22 cellular contexts compared by ENCODE assay signal in the genomic region with DNA sequence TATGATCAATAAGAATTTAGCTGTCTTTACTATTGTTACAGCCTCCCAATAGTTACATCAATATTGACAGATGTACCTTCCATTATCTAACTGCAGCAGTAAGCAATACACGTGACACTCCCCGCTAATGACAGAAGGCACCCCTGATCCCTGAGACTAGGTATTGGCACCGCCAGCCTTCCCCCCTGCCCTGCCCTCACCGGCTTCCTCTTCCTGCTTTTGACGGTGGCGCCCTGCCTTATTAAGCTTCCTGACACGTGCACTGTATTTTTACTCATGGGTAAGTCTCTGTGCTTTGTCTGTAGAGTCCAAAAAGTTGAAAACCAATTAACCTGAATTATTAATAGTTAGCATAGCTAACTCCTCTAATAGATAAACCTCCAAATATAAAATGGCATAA.
DNase-seq lines count a peak whose midpoint lies in the region; ATAC-seq and TF ChIP-seq lines count a peak whose summit lies in the region.
"Had no signal": no experiment of that assay in that cellular context is flagged by ENCODE, and none has a peak within 500 bp of the region (broad histone marks: within the 10 kb centered on the region; RNA-seq: fewer than 3 reads in every experiment).

No MANE protein-coding gene starts in this region.

- ATAC-seq in HG02588 (IDR thresholded peaks at IDR 0.05; ENCODE audit: unreplicated experiment) (peak; percentile 19), esophagus mucosa (peak; percentile 57), omental fat pad (ENCODE audit: low FRiP score) (no peak), GM21515 (IDR thresholded peaks at IDR 0.05; ENCODE audit: unreplicated experiment) (no peak)
- ATAC-seq: CD8-positive, alpha-beta T cell; Right ventricle myocardium inferior had no signal

- 0 out of 2 replicates have a peak overlapping the region, but pooled peaks have one; percentile 2 for H3K4me2 ChIP-seq in DOHH2 (ENCODE audit: low read length)

- H3K27ac ChIP-seq in DOHH2 (ENCODE audit: low read depth, low read length): no peak overlapping the region
- H3K27ac ChIP-seq: SJSA1 had no signal

- H3K9me3 ChIP-seq in DOHH2 (ENCODE audit: control insufficient read depth, insufficient read depth, low read length): no peaks in the 10 kb centered on the region
- H3K9me3 ChIP-seq: SJSA1 had no signal

- TF ChIP-seq CTCF in DOHH2 (IDR thresholded peaks at IDR 0.05; ENCODE audit: low read depth, low read length, poor library complexity, severe bottlenecking) (no peak), omental fat pad (IDR thresholded peaks at IDR 0.05) (no peak)

- no peaks in the 10 kb centered on the region for H3K36me3 ChIP-seq in DOHH2 (ENCODE audit: control insufficient read depth, low read length)
- H3K36me3 ChIP-seq: SJSA1 had no signal

- peaks cover 22% of the 10 kb centered on the region for H3K4me1 ChIP-seq in DOHH2 (ENCODE audit: control insufficient read depth, low read length)
- H3K4me1 ChIP-seq: SJSA1 had no signal

- H3K27me3 ChIP-seq in DOHH2 (ENCODE audit: control insufficient read depth, low read length): no peaks in the 10 kb centered on the region
- H3K27me3 ChIP-seq: SJSA1 had no signal

- DNase-seq in omental fat pad (ENCODE audit: low spot score) (no peak), COR-L47 (lab: John Stamatoyannopoulos, UW) (no peak)
- no peak for DNase-seq in activated effector memory CD4-positive, alpha-beta T cell treated with anti-CD3 and anti-CD28 coated beads, Interleukin-2, amount 50 U/mL, for 16 hours
- DNase-seq: C1 segment of cervical spinal cord; CD8-positive, alpha-beta T cell; DMS53; EL; MM.1S; NCI-H1048; NCI-H1417 treated with DMSO at 0.1 percent for 48 hours; NCI-H187; NCI-H2227 treated with DMSO at 0.1 percent for 48 hours; NCI-H510A treated with DMSO at 0.1 percent for 48 hours; NCI-H82; OCI-M1 had no signal

- H3K4me3 ChIP-seq in DOHH2 (ENCODE audit: low read length): no peak overlapping the region
- H3K4me3 ChIP-seq: K562, SJSA1 had no signal

- no peaks in the 10 kb centered on the region for H3K9me2 ChIP-seq in DOHH2 (replicated peaks; ENCODE audit: control insufficient read depth, low read length)

- no peaks in the 10 kb centered on the region for H3K79me2 ChIP-seq in DOHH2 (ENCODE audit: control insufficient read depth, low read length)

- H4K20me1 ChIP-seq in DOHH2 (ENCODE audit: control insufficient read depth, insufficient read depth, low read depth, low read length): no peaks in the 10 kb centered on the region

- H3F3A ChIP-seq in DOHH2 (ENCODE audit: control insufficient read depth, insufficient read depth): no peaks in the 10 kb centered on the region

Comparison
In these comparisons a context has a peak if more than half of its experiments do, and no peak if none do; other contexts are left out.
1. ATAC-seq: peak in HG02588 (single experiment) and esophagus mucosa (single experiment); none in omental fat pad (single experiment) and GM21515 (single experiment).